20 cellular contexts compared by ENCODE assay signal in genomic region chr1:64597151-64597550, GRCh38.
"Had no signal": no experiment of that assay in that cellular context is flagged by ENCODE, and none has a peak within 500 bp of the region (broad histone marks: within the 10 kb centered on the region; RNA-seq: fewer than 3 reads in every experiment).

No MANE protein-coding gene starts in this region.

- H3K9me3 ChIP-seq: adrenal gland, esophagus squamous epithelium, lower lobe of right lung, psoas muscle, sigmoid colon, thoracic aorta, upper lobe of right lung had no signal

- H3K4me3 Mint-ChIP-seq: activated CD4-positive, alpha-beta T cell treated with anti-CD3 and anti-CD28 coated beads for 36 hours; activated T-helper 1 cell treated with anti-CD3 and anti-CD28 coated beads, Interleukin-12 subunit alpha, Interleukin-12 subunit beta, Interleukin-2, Interleukin-4 antibody, amounts not matched to agents 30 ng/mL and 10 ng/mL and 1 ng/mL, durations not matched to agents 14 hours and 24 hours and 36 hours; natural killer cell treated with Interleukin-12 subunit alpha and Interleukin-12 subunit beta and Interleukin-15 and Interleukin-18, amount 100 ng/mL, for 72 hours; stimulated activated naive B cell treated with anti-CD40 and anti-IgM and Interleukin-4, amounts not matched to agents 10 μg/mL and 1 μg/mL and 100 μg/mL, for 72 hours; T-helper 2 cell treated with Interferon-gamma antibody and Interleukin-4, amounts not matched to agents 5 μg/mL and 100 μg/mL, for 36 hours had no signal

- FAIRE-seq: islet of Langerhans, TTC549 had no signal

- H3K27ac Mint-ChIP-seq: activated CD4-positive, alpha-beta T cell treated with anti-CD3 and anti-CD28 coated beads for 36 hours; activated naive CD4-positive, alpha-beta T cell treated with anti-CD3 and anti-CD28 coated beads, Interleukin-2, amount 50 U/mL, for 72 hours; activated T-helper 1 cell treated with anti-CD3 and anti-CD28 coated beads, Interleukin-12 subunit alpha, Interleukin-12 subunit beta, Interleukin-2, Interleukin-4 antibody, amounts not matched to agents 30 ng/mL and 10 ng/mL and 1 ng/mL, durations not matched to agents 14 hours and 24 hours and 36 hours; natural killer cell treated with Interleukin-12 subunit alpha and Interleukin-12 subunit beta and Interleukin-15 and Interleukin-18, amount 100 ng/mL, for 72 hours; stimulated activated naive B cell treated with anti-CD40 and anti-IgM and Interleukin-4, amounts not matched to agents 10 μg/mL and 1 μg/mL and 100 μg/mL, for 72 hours; T-helper 2 cell treated with Interferon-gamma antibody and Interleukin-4, amounts not matched to agents 5 μg/mL and 100 μg/mL, for 36 hours had no signal

- H3K27ac ChIP-seq: esophagus squamous epithelium, lower lobe of right lung, psoas muscle, sigmoid colon, thoracic aorta, upper lobe of right lung had no signal

- H3K27me3 ChIP-seq: adrenal gland, esophagus squamous epithelium, sigmoid colon, upper lobe of right lung had no signal

- H3K27me3 Mint-ChIP-seq: stimulated activated naive B cell treated with anti-CD40 and anti-IgM and Interleukin-4, amounts not matched to agents 10 μg/mL and 1 μg/mL and 100 μg/mL, for 72 hours had no signal

- ATAC-seq: activated CD4-positive, alpha-beta T cell treated with anti-CD3 and anti-CD28 coated beads for 36 hours; activated naive CD4-positive, alpha-beta T cell treated with anti-CD3 and anti-CD28 coated beads, Interleukin-2, amount 50 U/mL, for 72 hours; left colon; natural killer cell treated with Interleukin-12 subunit alpha and Interleukin-12 subunit beta and Interleukin-15 and Interleukin-18, amount 100 ng/mL, for 72 hours; psoas muscle; stimulated activated naive B cell treated with anti-CD40 and anti-IgM and Interleukin-4, amounts not matched to agents 10 μg/mL and 1 μg/mL and 100 μg/mL, for 72 hours had no signal

- H3K4me1 Mint-ChIP-seq: activated CD4-positive, alpha-beta T cell treated with anti-CD3 and anti-CD28 coated beads for 36 hours; stimulated activated naive B cell treated with anti-CD40 and anti-IgM and Interleukin-4, amounts not matched to agents 10 μg/mL and 1 μg/mL and 100 μg/mL, for 72 hours had no signal

- DNase-seq: activated CD4-positive, alpha-beta T cell treated with anti-CD3 and anti-CD28 coated beads for 36 hours; activated CD4-positive, alpha-beta T cell treated with anti-CD3 and anti-CD28 coated beads, Interleukin-2, amount 50 U/mL, for 48 hours; activated gamma-delta T cell treated with Interleukin-2 at 50 U/mL for 16 hours; adrenal gland; dermis blood vessel endothelial cell; effector memory CD4-positive, alpha-beta T cell; esophagus squamous epithelium; left colon; lower lobe of right lung; psoas muscle; sigmoid colon; stimulated activated naive B cell treated with anti-CD40 and anti-IgM and Interleukin-4, amounts not matched to agents 10 μg/mL and 1 μg/mL and 100 μg/mL, for 72 hours; upper lobe of right lung had no signal

- H3K9me3 Mint-ChIP-seq: activated naive CD4-positive, alpha-beta T cell treated with anti-CD3 and anti-CD28 coated beads, Interleukin-2, amount 50 U/mL, for 72 hours; activated T-helper 1 cell treated with anti-CD3 and anti-CD28 coated beads, Interleukin-12 subunit alpha, Interleukin-12 subunit beta, Interleukin-2, Interleukin-4 antibody, amounts not matched to agents 30 ng/mL and 10 ng/mL and 1 ng/mL, durations not matched to agents 14 hours and 24 hours and 36 hours; natural killer cell treated with Interleukin-12 subunit alpha and Interleukin-12 subunit beta and Interleukin-15 and Interleukin-18, amount 100 ng/mL, for 72 hours; stimulated activated naive B cell treated with anti-CD40 and anti-IgM and Interleukin-4, amounts not matched to agents 10 μg/mL and 1 μg/mL and 100 μg/mL, for 72 hours; T-helper 2 cell treated with Interferon-gamma antibody and Interleukin-4, amounts not matched to agents 5 μg/mL and 100 μg/mL, for 36 hours had no signal

- H3K36me3 Mint-ChIP-seq: activated naive CD4-positive, alpha-beta T cell treated with anti-CD3 and anti-CD28 coated beads, Interleukin-2, amount 50 U/mL, for 72 hours; natural killer cell treated with Interleukin-12 subunit alpha and Interleukin-12 subunit beta and Interleukin-15 and Interleukin-18, amount 100 ng/mL, for 72 hours; stimulated activated naive B cell treated with anti-CD40 and anti-IgM and Interleukin-4, amounts not matched to agents 10 μg/mL and 1 μg/mL and 100 μg/mL, for 72 hours had no signal

- H3K4me3 ChIP-seq: adrenal gland, esophagus squamous epithelium, lower lobe of right lung, psoas muscle, sigmoid colon, thoracic aorta, upper lobe of right lung had no signal

- H3K4me1 ChIP-seq: sigmoid colon had no signal

- H3K36me3 ChIP-seq: adrenal gland, esophagus squamous epithelium, lower lobe of right lung, sigmoid colon, thoracic aorta, upper lobe of right lung had no signal
